In the genomic region with DNA sequence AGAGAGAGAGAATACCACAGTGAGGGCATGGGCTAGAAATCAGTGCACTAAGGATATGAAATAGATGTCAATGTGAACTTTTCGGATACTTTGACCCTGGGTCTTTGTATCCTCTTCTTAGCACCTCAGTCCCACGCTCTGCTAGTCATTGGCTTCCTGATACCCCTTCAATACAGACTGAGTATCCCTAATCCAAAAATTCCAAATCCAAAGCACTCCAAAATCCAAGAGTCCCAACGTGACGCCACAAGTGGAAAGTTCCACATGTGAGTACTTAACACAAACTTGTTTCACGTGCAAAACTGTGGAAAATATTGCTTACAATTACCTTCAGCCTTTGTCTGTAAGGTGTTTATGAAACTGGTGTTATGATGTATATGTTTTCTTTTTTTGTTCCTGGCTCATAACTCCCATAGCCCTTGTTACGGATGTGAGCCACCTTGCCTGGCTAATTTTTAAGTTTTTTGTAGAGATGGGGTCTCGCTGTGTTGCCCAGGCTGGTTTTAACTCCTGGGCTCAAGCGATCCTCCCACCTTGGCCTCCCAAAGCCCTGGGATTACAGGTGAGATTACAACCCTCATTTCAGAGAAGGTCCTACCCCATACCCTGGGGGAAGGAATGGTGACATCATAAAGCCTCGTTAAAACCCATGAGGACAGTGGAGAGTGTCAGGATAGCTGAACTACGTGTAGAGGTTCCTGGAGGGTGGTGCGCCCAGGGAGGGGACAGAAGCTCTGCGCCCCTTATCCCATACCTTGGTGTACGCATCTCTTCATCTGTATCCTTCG, we compare ENCODE assay signal across 1 cellular context.
TF ChIP-seq lines count a peak whose summit lies in the region.

No MANE protein-coding gene starts in this region.

TF ChIP-seq in HEK293, 187 proteins besides CTCF, POLR2A, EP300 and RAD21 (continued from another document):
- no peak for TF ChIP-seq ZNF398 (tag by site-specific recombination; IDR thresholded peaks at IDR 0.05)
- TF ChIP-seq, protein P1, sequence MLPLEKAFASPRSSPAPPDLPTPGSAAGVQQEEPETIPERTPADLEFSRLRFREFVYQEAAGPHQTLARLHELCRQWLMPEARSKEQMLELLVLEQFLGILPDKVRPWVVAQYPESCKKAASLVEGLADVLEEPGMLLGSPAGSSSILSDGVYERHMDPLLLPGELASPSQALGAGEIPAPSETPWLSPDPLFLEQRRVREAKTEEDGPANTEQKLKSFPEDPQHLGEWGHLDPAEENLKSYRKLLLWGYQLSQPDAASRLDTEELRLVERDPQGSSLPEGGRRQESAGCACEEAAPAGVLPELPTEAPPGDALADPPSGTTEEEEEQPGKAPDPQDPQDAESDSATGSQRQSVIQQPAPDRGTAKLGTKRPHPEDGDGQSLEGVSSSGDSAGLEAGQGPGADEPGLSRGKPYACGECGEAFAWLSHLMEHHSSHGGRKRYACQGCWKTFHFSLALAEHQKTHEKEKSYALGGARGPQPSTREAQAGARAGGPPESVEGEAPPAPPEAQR (tag by site-specific recombination; IDR thresholded peaks at IDR 0.05), result no peak
- no peak for TF ChIP-seq ZNF645 (tag by site-specific recombination; IDR thresholded peaks at IDR 0.05)
- TF ChIP-seq, protein P2, sequence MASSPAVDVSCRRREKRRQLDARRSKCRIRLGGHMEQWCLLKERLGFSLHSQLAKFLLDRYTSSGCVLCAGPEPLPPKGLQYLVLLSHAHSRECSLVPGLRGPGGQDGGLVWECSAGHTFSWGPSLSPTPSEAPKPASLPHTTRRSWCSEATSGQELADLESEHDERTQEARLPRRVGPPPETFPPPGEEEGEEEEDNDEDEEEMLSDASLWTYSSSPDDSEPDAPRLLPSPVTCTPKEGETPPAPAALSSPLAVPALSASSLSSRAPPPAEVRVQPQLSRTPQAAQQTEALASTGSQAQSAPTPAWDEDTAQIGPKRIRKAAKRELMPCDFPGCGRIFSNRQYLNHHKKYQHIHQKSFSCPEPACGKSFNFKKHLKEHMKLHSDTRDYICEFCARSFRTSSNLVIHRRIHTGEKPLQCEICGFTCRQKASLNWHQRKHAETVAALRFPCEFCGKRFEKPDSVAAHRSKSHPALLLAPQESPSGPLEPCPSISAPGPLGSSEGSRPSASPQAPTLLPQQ (tag by site-specific recombination; IDR thresholded peaks at IDR 0.05), result no peak
- peak; percentile 73 for TF ChIP-seq ZNF629 (tag by site-specific recombination; IDR thresholded peaks at IDR 0.05)
- TF ChIP-seq ZFP69B (tag by site-specific recombination; IDR thresholded peaks at IDR 0.05), result no peak
- TF ChIP-seq ZNF362 (tag by site-specific recombination; IDR thresholded peaks at IDR 0.05), result no peak
- no peak for TF ChIP-seq YY2 (tag by site-specific recombination; IDR thresholded peaks at IDR 0.05)
- TF ChIP-seq, protein P3, sequence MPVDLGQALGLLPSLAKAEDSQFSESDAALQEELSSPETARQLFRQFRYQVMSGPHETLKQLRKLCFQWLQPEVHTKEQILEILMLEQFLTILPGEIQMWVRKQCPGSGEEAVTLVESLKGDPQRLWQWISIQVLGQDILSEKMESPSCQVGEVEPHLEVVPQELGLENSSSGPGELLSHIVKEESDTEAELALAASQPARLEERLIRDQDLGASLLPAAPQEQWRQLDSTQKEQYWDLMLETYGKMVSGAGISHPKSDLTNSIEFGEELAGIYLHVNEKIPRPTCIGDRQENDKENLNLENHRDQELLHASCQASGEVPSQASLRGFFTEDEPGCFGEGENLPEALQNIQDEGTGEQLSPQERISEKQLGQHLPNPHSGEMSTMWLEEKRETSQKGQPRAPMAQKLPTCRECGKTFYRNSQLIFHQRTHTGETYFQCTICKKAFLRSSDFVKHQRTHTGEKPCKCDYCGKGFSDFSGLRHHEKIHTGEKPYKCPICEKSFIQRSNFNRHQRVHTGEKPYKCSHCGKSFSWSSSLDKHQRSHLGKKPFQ (tag by site-specific recombination; IDR thresholded peaks at IDR 0.05), result no peak
- no peak for TF ChIP-seq ZNF791 (tag by site-specific recombination; IDR thresholded peaks at IDR 0.05)
- TF ChIP-seq ZNF324 (tag by site-specific recombination; IDR thresholded peaks at IDR 0.05), result no peak
- TF ChIP-seq ZNF23 (tag by site-specific recombination; IDR thresholded peaks at IDR 0.05; ENCODE audit: borderline replicate concordance), result no peak
- no peak for TF ChIP-seq HIC1 (tag by site-specific recombination; IDR thresholded peaks at IDR 0.05)
- TF ChIP-seq, protein P4, sequence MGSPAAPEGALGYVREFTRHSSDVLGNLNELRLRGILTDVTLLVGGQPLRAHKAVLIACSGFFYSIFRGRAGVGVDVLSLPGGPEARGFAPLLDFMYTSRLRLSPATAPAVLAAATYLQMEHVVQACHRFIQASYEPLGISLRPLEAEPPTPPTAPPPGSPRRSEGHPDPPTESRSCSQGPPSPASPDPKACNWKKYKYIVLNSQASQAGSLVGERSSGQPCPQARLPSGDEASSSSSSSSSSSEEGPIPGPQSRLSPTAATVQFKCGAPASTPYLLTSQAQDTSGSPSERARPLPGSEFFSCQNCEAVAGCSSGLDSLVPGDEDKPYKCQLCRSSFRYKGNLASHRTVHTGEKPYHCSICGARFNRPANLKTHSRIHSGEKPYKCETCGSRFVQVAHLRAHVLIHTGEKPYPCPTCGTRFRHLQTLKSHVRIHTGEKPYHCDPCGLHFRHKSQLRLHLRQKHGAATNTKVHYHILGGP (tag by site-specific recombination; IDR thresholded peaks at IDR 0.05), result no peak
- no peak for TF ChIP-seq ZNF184 (tag by site-specific recombination; IDR thresholded peaks at IDR 0.05)
- no peak for TF ChIP-seq GFI1B (tag by site-specific recombination; IDR thresholded peaks at IDR 0.05)
- peak; percentile 86 for TF ChIP-seq ZNF121 (tag by site-specific recombination; IDR thresholded peaks at IDR 0.05)
- TF ChIP-seq, protein P5, sequence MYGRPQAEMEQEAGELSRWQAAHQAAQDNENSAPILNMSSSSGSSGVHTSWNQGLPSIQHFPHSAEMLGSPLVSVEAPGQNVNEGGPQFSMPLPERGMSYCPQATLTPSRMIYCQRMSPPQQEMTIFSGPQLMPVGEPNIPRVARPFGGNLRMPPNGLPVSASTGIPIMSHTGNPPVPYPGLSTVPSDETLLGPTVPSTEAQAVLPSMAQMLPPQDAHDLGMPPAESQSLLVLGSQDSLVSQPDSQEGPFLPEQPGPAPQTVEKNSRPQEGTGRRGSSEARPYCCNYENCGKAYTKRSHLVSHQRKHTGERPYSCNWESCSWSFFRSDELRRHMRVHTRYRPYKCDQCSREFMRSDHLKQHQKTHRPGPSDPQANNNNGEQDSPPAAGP (tag by site-specific recombination; IDR thresholded peaks at IDR 0.05), result no peak
- TF ChIP-seq, protein P6, sequence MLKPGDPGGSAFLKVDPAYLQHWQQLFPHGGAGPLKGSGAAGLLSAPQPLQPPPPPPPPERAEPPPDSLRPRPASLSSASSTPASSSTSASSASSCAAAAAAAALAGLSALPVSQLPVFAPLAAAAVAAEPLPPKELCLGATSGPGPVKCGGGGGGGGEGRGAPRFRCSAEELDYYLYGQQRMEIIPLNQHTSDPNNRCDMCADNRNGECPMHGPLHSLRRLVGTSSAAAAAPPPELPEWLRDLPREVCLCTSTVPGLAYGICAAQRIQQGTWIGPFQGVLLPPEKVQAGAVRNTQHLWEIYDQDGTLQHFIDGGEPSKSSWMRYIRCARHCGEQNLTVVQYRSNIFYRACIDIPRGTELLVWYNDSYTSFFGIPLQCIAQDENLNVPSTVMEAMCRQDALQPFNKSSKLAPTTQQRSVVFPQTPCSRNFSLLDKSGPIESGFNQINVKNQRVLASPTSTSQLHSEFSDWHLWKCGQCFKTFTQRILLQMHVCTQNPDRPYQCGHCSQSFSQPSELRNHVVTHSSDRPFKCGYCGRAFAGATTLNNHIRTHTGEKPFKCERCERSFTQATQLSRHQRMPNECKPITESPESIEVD (tag by site-specific recombination; IDR thresholded peaks at IDR 0.05), result no peak
- TF ChIP-seq ZNF146 (tag by site-specific recombination; IDR thresholded peaks at IDR 0.05), result no peak
- TF ChIP-seq, protein P7, sequence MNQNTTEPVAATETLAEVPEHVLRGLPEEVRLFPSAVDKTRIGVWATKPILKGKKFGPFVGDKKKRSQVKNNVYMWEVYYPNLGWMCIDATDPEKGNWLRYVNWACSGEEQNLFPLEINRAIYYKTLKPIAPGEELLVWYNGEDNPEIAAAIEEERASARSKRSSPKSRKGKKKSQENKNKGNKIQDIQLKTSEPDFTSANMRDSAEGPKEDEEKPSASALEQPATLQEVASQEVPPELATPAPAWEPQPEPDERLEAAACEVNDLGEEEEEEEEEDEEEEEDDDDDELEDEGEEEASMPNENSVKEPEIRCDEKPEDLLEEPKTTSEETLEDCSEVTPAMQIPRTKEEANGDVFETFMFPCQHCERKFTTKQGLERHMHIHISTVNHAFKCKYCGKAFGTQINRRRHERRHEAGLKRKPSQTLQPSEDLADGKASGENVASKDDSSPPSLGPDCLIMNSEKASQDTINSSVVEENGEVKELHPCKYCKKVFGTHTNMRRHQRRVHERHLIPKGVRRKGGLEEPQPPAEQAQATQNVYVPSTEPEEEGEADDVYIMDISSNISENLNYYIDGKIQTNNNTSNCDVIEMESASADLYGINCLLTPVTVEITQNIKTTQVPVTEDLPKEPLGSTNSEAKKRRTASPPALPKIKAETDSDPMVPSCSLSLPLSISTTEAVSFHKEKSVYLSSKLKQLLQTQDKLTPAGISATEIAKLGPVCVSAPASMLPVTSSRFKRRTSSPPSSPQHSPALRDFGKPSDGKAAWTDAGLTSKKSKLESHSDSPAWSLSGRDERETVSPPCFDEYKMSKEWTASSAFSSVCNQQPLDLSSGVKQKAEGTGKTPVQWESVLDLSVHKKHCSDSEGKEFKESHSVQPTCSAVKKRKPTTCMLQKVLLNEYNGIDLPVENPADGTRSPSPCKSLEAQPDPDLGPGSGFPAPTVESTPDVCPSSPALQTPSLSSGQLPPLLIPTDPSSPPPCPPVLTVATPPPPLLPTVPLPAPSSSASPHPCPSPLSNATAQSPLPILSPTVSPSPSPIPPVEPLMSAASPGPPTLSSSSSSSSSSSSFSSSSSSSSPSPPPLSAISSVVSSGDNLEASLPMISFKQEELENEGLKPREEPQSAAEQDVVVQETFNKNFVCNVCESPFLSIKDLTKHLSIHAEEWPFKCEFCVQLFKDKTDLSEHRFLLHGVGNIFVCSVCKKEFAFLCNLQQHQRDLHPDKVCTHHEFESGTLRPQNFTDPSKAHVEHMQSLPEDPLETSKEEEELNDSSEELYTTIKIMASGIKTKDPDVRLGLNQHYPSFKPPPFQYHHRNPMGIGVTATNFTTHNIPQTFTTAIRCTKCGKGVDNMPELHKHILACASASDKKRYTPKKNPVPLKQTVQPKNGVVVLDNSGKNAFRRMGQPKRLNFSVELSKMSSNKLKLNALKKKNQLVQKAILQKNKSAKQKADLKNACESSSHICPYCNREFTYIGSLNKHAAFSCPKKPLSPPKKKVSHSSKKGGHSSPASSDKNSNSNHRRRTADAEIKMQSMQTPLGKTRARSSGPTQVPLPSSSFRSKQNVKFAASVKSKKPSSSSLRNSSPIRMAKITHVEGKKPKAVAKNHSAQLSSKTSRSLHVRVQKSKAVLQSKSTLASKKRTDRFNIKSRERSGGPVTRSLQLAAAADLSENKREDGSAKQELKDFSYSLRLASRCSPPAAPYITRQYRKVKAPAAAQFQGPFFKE (tag by site-specific recombination; IDR thresholded peaks at IDR 0.05; ENCODE audit: borderline replicate concordance), result no peak
- TF ChIP-seq ZNF660 (tag by site-specific recombination; IDR thresholded peaks at IDR 0.05), result no peak
- TF ChIP-seq ZNF600 (tag by site-specific recombination; IDR thresholded peaks at IDR 0.05), result peak; percentile 68
- TF ChIP-seq EGR2 (tag by site-specific recombination; IDR thresholded peaks at IDR 0.05; ENCODE audit: low read depth), result no peak
